Comparison of ENCODE assay signal across 1 cellular context in the genomic region with DNA sequence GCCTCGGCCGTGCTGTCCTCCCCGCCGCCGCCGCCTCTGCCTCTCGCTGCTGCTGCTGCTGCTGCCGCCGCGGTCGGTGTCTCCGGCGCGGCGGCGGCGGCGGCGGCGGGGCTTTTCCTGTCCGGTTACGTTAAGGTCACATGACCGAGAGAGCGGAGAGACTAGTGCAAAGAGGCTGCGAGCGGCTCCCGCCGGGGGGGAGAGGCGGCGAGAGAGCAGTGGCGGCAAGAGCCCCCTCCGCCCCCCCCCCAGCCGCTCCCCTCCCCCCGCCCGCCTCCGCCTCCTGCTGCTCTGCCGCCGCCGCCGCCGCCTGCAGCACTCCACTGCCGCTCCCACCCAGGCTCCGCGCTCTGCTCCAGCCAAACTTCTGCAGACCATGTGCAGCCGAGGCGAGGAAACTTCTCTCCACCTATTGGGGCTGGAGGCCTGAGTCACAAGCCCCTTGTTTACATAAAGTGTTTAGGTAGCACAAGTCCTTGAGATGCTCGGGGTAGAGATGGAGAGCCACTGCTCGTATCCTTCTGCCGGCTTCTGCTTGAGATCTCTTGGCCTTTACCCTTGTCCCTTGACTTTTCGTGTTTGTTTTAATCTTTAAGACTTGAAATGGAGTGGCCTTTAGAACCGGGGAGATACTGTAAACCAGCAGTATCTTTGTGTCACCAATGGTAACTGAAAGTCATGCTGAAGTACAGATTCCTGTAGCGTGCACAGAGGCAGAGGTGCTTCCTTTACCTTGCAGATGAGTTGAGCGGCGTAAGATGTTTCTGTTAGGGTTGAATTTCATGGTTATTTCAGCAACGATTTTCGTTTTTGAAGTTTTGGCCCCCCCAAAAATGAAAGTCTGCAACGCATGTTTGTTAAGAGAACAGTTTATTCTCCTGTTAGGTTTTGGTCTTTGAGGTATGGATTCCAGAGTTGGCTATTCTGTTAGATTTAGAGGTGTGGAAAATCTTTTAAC.
TF ChIP-seq lines count a peak whose summit lies in the region.

A gene with protein sequence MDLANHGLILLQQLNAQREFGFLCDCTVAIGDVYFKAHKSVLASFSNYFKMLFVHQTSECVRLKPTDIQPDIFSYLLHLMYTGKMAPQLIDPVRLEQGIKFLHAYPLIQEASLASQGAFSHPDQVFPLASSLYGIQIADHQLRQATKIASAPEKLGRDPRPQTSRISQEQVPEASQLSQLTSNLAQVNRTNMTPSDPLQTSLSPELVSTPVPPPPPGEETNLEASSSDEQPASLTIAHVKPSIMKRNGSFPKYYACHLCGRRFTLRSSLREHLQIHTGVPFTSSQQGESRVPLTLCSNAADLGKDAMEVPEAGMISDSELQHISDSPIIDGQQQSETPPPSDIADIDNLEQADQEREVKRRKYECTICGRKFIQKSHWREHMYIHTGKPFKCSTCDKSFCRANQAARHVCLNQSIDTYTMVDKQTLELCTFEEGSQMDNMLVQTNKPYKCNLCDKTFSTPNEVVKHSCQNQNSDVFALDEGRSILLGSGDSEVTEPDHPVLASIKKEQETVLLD (minus strand): TSS at position 89 of the 958 bp plus-strand sequence. CDS start 17,922 bp downstream, outside the sequence.

TF ChIP-seq in HepG2, 621 proteins besides CTCF, POLR2A, EP300 and RAD21 (continued from another document and continues in another):
- TF ChIP-seq, protein P1, sequence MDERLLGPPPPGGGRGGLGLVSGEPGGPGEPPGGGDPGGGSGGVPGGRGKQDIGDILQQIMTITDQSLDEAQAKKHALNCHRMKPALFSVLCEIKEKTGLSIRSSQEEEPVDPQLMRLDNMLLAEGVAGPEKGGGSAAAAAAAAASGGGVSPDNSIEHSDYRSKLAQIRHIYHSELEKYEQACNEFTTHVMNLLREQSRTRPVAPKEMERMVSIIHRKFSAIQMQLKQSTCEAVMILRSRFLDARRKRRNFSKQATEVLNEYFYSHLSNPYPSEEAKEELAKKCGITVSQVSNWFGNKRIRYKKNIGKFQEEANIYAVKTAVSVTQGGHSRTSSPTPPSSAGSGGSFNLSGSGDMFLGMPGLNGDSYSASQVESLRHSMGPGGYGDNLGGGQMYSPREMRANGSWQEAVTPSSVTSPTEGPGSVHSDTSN (CRISPR knock-in tag; IDR thresholded peaks at IDR 0.05) = no peak
- TF ChIP-seq NFYC (CRISPR knock-in tag; IDR thresholded peaks at IDR 0.05) = peak; percentile 33; the same call in 1 of the 2 replicates
- TF ChIP-seq EHMT2 (IDR thresholded peaks at IDR 0.05; ENCODE audit: borderline replicate concordance, low read depth, low read length) = no peak
- TF ChIP-seq, protein P2, sequence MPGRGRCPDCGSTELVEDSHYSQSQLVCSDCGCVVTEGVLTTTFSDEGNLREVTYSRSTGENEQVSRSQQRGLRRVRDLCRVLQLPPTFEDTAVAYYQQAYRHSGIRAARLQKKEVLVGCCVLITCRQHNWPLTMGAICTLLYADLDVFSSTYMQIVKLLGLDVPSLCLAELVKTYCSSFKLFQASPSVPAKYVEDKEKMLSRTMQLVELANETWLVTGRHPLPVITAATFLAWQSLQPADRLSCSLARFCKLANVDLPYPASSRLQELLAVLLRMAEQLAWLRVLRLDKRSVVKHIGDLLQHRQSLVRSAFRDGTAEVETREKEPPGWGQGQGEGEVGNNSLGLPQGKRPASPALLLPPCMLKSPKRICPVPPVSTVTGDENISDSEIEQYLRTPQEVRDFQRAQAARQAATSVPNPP (CRISPR knock-in tag; IDR thresholded peaks at IDR 0.05) = no peak
- TF ChIP-seq ZNF530 (CRISPR knock-in tag; IDR thresholded peaks at IDR 0.05; ENCODE audit: low read depth) = no peak
- TF ChIP-seq ZNF761 (CRISPR knock-in tag; conservative IDR thresholded peaks at IDR 0.05) = no peak
- TF ChIP-seq, protein P3, sequence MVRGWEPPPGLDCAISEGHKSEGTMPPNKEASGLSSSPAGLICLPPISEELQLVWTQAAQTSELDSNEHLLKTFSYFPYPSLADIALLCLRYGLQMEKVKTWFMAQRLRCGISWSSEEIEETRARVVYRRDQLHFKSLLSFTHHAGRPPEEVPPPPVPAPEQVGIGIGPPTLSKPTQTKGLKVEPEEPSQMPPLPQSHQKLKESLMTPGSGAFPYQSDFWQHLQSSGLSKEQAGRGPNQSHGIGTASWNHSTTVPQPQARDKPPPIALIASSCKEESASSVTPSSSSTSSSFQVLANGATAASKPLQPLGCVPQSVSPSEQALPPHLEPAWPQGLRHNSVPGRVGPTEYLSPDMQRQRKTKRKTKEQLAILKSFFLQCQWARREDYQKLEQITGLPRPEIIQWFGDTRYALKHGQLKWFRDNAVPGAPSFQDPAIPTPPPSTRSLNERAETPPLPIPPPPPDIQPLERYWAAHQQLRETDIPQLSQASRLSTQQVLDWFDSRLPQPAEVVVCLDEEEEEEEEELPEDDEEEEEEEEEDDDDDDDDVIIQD (CRISPR knock-in tag; IDR thresholded peaks at IDR 0.05; ENCODE audit: low read depth) = no peak
- TF ChIP-seq ZNF83 (CRISPR knock-in tag; IDR thresholded peaks at IDR 0.05; ENCODE audit: borderline replicate concordance) = no peak
- no peak for TF ChIP-seq ARHGAP35 (CRISPR knock-in tag; IDR thresholded peaks at IDR 0.05; ENCODE audit: borderline replicate concordance)
- 0 out of 2 replicates have a peak, but pooled peaks have one; percentile 30 for TF ChIP-seq ZFAT (CRISPR knock-in tag; conservative IDR thresholded peaks at IDR 0.05)
- TF ChIP-seq NCOA2 (CRISPR knock-in tag; IDR thresholded peaks at IDR 0.05) = 0 out of 2 replicates have a peak, but pooled peaks have one; percentile 16
- no peak; the same call in 1 of the 2 replicates for TF ChIP-seq SMC3 (IDR thresholded peaks at IDR 0.05; ENCODE audit: low read length)
- TF ChIP-seq MZF1 (CRISPR knock-in tag; IDR thresholded peaks at IDR 0.05; ENCODE audit: borderline replicate concordance) = no peak
- TF ChIP-seq, protein P4, sequence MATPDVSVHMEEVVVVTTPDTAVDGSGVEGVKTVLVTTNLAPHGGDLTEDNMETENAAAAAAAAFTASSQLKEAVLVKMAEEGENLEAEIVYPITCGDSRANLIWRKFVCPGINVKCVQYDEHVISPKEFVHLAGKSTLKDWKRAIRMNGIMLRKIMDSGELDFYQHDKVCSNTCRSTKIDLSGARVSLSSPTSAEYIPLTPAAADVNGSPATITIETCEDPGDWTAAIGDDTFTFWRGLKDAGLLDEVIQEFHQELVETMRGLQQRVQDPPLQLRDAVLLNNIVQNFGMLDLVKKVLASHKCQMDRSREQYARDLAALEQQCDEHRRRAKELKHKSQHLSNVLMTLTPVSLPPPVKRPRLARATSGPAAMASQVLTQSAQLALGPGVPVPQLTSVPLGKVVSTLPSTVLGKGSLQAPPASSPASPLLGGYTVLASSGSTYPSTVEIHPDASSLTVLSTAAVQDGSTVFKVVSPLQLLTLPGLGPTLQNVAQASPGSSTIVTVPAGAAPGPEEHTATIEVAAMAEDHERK (CRISPR knock-in tag; IDR thresholded peaks at IDR 0.05; ENCODE audit: low read depth) = no peak
- TF ChIP-seq, protein P5, sequence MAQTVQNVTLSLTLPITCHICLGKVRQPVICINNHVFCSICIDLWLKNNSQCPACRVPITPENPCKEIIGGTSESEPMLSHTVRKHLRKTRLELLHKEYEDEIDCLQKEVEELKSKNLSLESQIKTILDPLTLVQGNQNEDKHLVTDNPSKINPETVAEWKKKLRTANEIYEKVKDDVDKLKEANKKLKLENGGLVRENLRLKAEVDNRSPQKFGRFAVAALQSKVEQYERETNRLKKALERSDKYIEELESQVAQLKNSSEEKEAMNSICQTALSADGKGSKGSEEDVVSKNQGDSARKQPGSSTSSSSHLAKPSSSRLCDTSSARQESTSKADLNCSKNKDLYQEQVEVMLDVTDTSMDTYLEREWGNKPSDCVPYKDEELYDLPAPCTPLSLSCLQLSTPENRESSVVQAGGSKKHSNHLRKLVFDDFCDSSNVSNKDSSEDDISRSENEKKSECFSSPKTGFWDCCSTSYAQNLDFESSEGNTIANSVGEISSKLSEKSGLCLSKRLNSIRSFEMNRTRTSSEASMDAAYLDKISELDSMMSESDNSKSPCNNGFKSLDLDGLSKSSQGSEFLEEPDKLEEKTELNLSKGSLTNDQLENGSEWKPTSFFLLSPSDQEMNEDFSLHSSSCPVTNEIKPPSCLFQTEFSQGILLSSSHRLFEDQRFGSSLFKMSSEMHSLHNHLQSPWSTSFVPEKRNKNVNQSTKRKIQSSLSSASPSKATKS (CRISPR knock-in tag; IDR thresholded peaks at IDR 0.05) = no peak
- no peak for TF ChIP-seq ZKSCAN5 (CRISPR knock-in tag; IDR thresholded peaks at IDR 0.05)
- no peak for TF ChIP-seq ZNF326 (CRISPR knock-in tag; IDR thresholded peaks at IDR 0.05; ENCODE audit: borderline replicate concordance)
- peak; percentile 48; the same call in 1 of the 2 replicates for TF ChIP-seq FOXJ3 (CRISPR knock-in tag; IDR thresholded peaks at IDR 0.05; ENCODE audit: borderline replicate concordance)
- TF ChIP-seq AKAP8 (CRISPR knock-in tag; IDR thresholded peaks at IDR 0.05) = no peak
- TF ChIP-seq, protein P6, sequence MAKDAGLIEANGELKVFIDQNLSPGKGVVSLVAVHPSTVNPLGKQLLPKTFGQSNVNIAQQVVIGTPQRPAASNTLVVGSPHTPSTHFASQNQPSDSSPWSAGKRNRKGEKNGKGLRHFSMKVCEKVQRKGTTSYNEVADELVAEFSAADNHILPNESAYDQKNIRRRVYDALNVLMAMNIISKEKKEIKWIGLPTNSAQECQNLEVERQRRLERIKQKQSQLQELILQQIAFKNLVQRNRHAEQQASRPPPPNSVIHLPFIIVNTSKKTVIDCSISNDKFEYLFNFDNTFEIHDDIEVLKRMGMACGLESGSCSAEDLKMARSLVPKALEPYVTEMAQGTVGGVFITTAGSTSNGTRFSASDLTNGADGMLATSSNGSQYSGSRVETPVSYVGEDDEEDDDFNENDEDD (CRISPR knock-in tag; IDR thresholded peaks at IDR 0.05; ENCODE audit: borderline replicate concordance) = peak; percentile 58; the same call in 1 of the 2 replicates
- no peak for TF ChIP-seq ZNF329 (CRISPR knock-in tag; IDR thresholded peaks at IDR 0.05; ENCODE audit: low read depth)
- TF ChIP-seq NFE2L2 (IDR thresholded peaks at IDR 0.05; ENCODE audit: low read length) = no peak
- TF ChIP-seq GFI1 (CRISPR knock-in tag; IDR thresholded peaks at IDR 0.05; ENCODE audit: borderline replicate concordance) = no peak
- no peak for TF ChIP-seq RFX5 (IDR thresholded peaks at IDR 0.05; ENCODE audit: low read depth, low read length)
- TF ChIP-seq YEATS2 (CRISPR knock-in tag; IDR thresholded peaks at IDR 0.05; ENCODE audit: borderline replicate concordance) = no peak
- TF ChIP-seq TRIM24 (CRISPR knock-in tag; IDR thresholded peaks at IDR 0.05) = no peak
- TF ChIP-seq HDAC2 (CRISPR knock-in tag; IDR thresholded peaks at IDR 0.05) = 0 out of 2 replicates have a peak, but pooled peaks have one; percentile 31
- TF ChIP-seq CBX2 (IDR thresholded peaks at IDR 0.05; ENCODE audit: low read depth, low read length) = no peak
- no peak for TF ChIP-seq CBX2 (CRISPR knock-in tag; IDR thresholded peaks at IDR 0.05; ENCODE audit: low read depth)
- TF ChIP-seq FLYWCH1 (CRISPR knock-in tag; IDR thresholded peaks at IDR 0.05) = 0 out of 2 replicates have a peak, but pooled peaks have one; percentile 20
- TF ChIP-seq ZBTB21 (CRISPR knock-in tag; IDR thresholded peaks at IDR 0.05) = no peak
- TF ChIP-seq ZNF772 (CRISPR knock-in tag; IDR thresholded peaks at IDR 0.05) = no peak
- no peak; the same call in 1 of the 2 replicates for TF ChIP-seq ZSCAN12 (CRISPR knock-in tag; IDR thresholded peaks at IDR 0.05)
- TF ChIP-seq, protein P7, sequence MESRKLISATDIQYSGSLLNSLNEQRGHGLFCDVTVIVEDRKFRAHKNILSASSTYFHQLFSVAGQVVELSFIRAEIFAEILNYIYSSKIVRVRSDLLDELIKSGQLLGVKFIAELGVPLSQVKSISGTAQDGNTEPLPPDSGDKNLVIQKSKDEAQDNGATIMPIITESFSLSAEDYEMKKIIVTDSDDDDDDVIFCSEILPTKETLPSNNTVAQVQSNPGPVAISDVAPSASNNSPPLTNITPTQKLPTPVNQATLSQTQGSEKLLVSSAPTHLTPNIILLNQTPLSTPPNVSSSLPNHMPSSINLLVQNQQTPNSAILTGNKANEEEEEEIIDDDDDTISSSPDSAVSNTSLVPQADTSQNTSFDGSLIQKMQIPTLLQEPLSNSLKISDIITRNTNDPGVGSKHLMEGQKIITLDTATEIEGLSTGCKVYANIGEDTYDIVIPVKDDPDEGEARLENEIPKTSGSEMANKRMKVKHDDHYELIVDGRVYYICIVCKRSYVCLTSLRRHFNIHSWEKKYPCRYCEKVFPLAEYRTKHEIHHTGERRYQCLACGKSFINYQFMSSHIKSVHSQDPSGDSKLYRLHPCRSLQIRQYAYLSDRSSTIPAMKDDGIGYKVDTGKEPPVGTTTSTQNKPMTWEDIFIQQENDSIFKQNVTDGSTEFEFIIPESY (CRISPR knock-in tag; IDR thresholded peaks at IDR 0.05) = no peak
- no peak for TF ChIP-seq ZBTB20 (CRISPR knock-in tag; IDR thresholded peaks at IDR 0.05; ENCODE audit: borderline replicate concordance, low read depth)
- TF ChIP-seq, protein P8, sequence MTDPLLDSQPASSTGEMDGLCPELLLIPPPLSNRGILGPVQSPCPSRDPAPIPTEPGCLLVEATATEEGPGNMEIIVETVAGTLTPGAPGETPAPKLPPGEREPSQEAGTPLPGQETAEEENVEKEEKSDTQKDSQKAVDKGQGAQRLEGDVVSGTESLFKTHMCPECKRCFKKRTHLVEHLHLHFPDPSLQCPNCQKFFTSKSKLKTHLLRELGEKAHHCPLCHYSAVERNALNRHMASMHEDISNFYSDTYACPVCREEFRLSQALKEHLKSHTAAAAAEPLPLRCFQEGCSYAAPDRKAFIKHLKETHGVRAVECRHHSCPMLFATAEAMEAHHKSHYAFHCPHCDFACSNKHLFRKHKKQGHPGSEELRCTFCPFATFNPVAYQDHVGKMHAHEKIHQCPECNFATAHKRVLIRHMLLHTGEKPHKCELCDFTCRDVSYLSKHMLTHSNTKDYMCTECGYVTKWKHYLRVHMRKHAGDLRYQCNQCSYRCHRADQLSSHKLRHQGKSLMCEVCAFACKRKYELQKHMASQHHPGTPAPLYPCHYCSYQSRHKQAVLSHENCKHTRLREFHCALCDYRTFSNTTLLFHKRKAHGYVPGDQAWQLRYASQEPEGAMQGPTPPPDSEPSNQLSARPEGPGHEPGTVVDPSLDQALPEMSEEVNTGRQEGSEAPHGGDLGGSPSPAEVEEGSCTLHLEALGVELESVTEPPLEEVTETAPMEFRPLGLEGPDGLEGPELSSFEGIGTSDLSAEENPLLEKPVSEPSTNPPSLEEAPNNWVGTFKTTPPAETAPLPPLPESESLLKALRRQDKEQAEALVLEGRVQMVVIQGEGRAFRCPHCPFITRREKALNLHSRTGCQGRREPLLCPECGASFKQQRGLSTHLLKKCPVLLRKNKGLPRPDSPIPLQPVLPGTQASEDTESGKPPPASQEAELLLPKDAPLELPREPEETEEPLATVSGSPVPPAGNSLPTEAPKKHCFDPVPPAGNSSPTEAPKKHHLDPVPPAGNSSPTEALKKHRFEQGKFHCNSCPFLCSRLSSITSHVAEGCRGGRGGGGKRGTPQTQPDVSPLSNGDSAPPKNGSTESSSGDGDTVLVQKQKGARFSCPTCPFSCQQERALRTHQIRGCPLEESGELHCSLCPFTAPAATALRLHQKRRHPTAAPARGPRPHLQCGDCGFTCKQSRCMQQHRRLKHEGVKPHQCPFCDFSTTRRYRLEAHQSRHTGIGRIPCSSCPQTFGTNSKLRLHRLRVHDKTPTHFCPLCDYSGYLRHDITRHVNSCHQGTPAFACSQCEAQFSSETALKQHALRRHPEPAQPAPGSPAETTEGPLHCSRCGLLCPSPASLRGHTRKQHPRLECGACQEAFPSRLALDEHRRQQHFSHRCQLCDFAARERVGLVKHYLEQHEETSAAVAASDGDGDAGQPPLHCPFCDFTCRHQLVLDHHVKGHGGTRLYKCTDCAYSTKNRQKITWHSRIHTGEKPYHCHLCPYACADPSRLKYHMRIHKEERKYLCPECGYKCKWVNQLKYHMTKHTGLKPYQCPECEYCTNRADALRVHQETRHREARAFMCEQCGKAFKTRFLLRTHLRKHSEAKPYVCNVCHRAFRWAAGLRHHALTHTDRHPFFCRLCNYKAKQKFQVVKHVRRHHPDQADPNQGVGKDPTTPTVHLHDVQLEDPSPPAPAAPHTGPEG (CRISPR knock-in tag; IDR thresholded peaks at IDR 0.05) = no peak
- no peak for TF ChIP-seq ZNF670 (CRISPR knock-in tag; IDR thresholded peaks at IDR 0.05; ENCODE audit: borderline replicate concordance)
